In the genomic region with DNA sequence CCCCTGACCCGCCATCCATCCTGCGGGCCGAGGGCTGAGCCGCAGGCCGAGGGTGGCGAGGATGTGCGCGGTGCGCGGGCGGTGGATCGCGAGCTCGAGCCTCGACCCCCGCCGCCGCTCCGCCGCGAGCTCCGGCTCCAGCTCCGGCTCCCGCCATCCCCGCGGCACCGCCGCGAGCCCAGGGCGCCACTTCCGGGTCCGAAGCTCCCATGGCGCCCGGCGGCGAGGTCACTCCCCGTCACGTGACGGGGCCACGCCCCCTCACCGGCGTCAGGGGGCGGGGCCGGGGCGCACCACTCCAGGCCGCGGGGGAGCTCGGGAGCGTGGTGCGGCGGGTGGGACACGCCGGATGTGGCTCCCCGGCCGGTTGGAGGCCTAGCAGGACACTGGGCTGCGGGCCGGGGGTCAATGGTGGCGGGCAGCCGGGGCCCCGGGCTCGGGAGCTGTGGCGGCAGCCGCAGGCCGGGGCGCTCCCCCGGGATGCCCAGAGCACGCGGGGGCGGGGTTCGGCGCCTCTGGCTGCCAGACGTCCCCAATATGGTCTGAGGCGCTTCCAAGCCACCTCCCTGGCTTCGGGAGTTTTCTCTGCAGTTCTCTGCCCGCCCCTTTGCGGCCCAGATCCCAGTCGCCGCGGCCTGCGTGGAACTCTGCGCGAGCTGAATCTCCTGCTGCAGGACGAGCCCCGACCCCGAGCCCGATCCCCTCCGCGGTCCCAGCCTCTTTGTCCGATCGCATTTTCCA, we compare ENCODE assay signal across 8 cellular contexts. TPM values are rescaled to one million over a fixed set of nuclear protein-coding genes. Genes with fewer than 3 reads are reported as not detected.
DNase-seq lines count a peak whose midpoint lies in the region; ATAC-seq and TF ChIP-seq lines count a peak whose summit lies in the region.

A gene with protein sequence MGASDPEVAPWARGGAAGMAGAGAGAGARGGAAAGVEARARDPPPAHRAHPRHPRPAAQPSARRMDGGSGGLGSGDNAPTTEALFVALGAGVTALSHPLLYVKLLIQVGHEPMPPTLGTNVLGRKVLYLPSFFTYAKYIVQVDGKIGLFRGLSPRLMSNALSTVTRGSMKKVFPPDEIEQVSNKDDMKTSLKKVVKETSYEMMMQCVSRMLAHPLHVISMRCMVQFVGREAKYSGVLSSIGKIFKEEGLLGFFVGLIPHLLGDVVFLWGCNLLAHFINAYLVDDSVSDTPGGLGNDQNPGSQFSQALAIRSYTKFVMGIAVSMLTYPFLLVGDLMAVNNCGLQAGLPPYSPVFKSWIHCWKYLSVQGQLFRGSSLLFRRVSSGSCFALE (minus strand): TSS at position 234 of the 741 bp plus-strand sequence. CDS start 23 bp downstream, at position 211.

- H3K36me3 Mint-ChIP-seq in activated T-helper 17 cell treated with anti-CD3 and anti-CD28 coated beads, Interleukin-2, amount 50 U/mL, for 72 hours (ENCODE audit: low read depth), result peaks cover 12% of the 10 kb centered on the region
- peaks cover 4% of the 10 kb centered on the region for H3K36me3 Mint-ChIP-seq in natural killer cell treated with Interleukin-12 subunit alpha and Interleukin-12 subunit beta and Interleukin-15 and Interleukin-18, amount 100 ng/mL, for 72 hours

- peaks cover 24% of the 10 kb centered on the region for H3K4me1 ChIP-seq in KMS-11 (ENCODE audit: low read depth, poor library complexity, severe bottlenecking)

- H3K79me2 ChIP-seq in KMS-11 (ENCODE audit: insufficient read depth, low read depth), result peaks cover 44% of the 10 kb centered on the region

- H2AFZ ChIP-seq in KMS-11 (ENCODE audit: low read depth), result peak within 1 kb of the TSS; percentile 94

- peak within 1 kb of the TSS; percentile 32 for H3K4me3 ChIP-seq in KMS-11 (IDR thresholded peaks at IDR 0.05; ENCODE audit: insufficient read depth, low read depth, low read length)
- peak within 1 kb of the TSS; percentile 97 for H3K4me3 ChIP-seq in fibroblast of mammary gland (ENCODE audit: control insufficient read depth, low read depth, low read length)

- DNase-seq in Daoy (ENCODE audit: low read depth) (peak; percentile 96), RPMI7951 (ENCODE audit: low read depth) (peak; percentile 91), fibroblast of mammary gland (ENCODE audit: low read depth) (peak; percentile 82)
- DNase-seq in natural killer cell treated with Interleukin-12 subunit alpha and Interleukin-12 subunit beta and Interleukin-15 and Interleukin-18, amount 100 ng/mL, for 72 hours (ENCODE audit: low spot score), result peak; percentile 92
- DNase-seq in stimulated activated naive CD4-positive, alpha-beta T cell treated with Interleukin-2 at 50 U/mL for 16 hours (lab: John Stamatoyannopoulos, UW), result peak; percentile 76

- H3K4me2 ChIP-seq in KMS-11, result peak within 1 kb of the TSS; percentile 81

- 0 out of 2 replicates have a peak, but pooled peaks cover 6% of the 10 kb centered on the region for H4K20me1 ChIP-seq in KMS-11 (ENCODE audit: insufficient read depth)

- no peak within 1 kb of the TSS for H3K4me3 Mint-ChIP-seq in activated T-helper 17 cell treated with anti-CD3 and anti-CD28 coated beads, Interleukin-2, amount 50 U/mL, for 72 hours
- H3K4me3 Mint-ChIP-seq in natural killer cell treated with Interleukin-12 subunit alpha and Interleukin-12 subunit beta and Interleukin-15 and Interleukin-18, amount 100 ng/mL, for 72 hours, result peak within 1 kb of the TSS; percentile 99

- H3K27me3 ChIP-seq in KMS-11 (ENCODE audit: insufficient read depth, low read depth), result no peaks in the 10 kb centered on the region

- no peaks in the 10 kb centered on the region for H3K27me3 Mint-ChIP-seq in activated T-helper 17 cell treated with anti-CD3 and anti-CD28 coated beads, Interleukin-2, amount 50 U/mL, for 72 hours
- peaks cover 4 to 5% of the 10 kb centered on the region in 2 donors for H3K27me3 Mint-ChIP-seq in natural killer cell treated with Interleukin-12 subunit alpha and Interleukin-12 subunit beta and Interleukin-15 and Interleukin-18, amount 100 ng/mL, for 72 hours

- peak within 1 kb of the TSS; percentile 45 for H3K27ac ChIP-seq in KMS-11

- H3K27ac Mint-ChIP-seq in activated T-helper 17 cell treated with anti-CD3 and anti-CD28 coated beads, Interleukin-2, amount 50 U/mL, for 72 hours, result peak within 1 kb of the TSS; percentile 96
- H3K27ac Mint-ChIP-seq in natural killer cell treated with Interleukin-12 subunit alpha and Interleukin-12 subunit beta and Interleukin-15 and Interleukin-18, amount 100 ng/mL, for 72 hours, result peak within 1 kb of the TSS; percentile 90 to 96

- no peaks in the 10 kb centered on the region for H3K9me3 Mint-ChIP-seq in activated T-helper 17 cell treated with anti-CD3 and anti-CD28 coated beads, Interleukin-2, amount 50 U/mL, for 72 hours
- no peaks in the 10 kb centered on the region for H3K9me3 Mint-ChIP-seq in natural killer cell treated with Interleukin-12 subunit alpha and Interleukin-12 subunit beta and Interleukin-15 and Interleukin-18, amount 100 ng/mL, for 72 hours

- no peaks in the 10 kb centered on the region for H3K36me3 ChIP-seq in KMS-11 (ENCODE audit: insufficient read depth)

- peak; percentile 83 for ATAC-seq in GM21786 (IDR thresholded peaks at IDR 0.05; ENCODE audit: unreplicated experiment)
- ATAC-seq in activated T-helper 17 cell treated with anti-CD3 and anti-CD28 coated beads, Interleukin-2, amount 50 U/mL, for 72 hours (replicated peaks), result peak; percentile 93
- ATAC-seq in natural killer cell treated with Interleukin-12 subunit alpha and Interleukin-12 subunit beta and Interleukin-15 and Interleukin-18, amount 100 ng/mL, for 72 hours, result peak; percentile 93 to 95

- H3K9ac ChIP-seq in KMS-11, result peak within 1 kb of the TSS; percentile 93

- peaks cover 15% of the 10 kb centered on the region for H3K4me1 Mint-ChIP-seq in activated T-helper 17 cell treated with anti-CD3 and anti-CD28 coated beads, Interleukin-2, amount 50 U/mL, for 72 hours
- H3K4me1 Mint-ChIP-seq in natural killer cell treated with Interleukin-12 subunit alpha and Interleukin-12 subunit beta and Interleukin-15 and Interleukin-18, amount 100 ng/mL, for 72 hours (ENCODE audit: low read depth in 2 of 2), result peaks cover 20 to 25% of the 10 kb centered on the region in 2 donors

- TF ChIP-seq CTCF in KMS-11 (conservative IDR thresholded peaks at IDR 0.05; ENCODE audit: low read depth, low read length) (no peak), fibroblast of mammary gland (conservative IDR thresholded peaks at IDR 0.05; ENCODE audit: control insufficient read depth, insufficient read depth, low read depth, low read length) (no peak)

RNA-seq across cellular contexts. Expression of the gene that starts here (rescaled TPM):
- 279 and 292 TPM in 2 replicates for total RNA-seq in Daoy (2014; rRNA removed; shearing (Covaris generic))
- 226 and 257 TPM in 2 replicates for total RNA-seq in RPMI7951 (2014; rRNA removed; shearing (Covaris generic))
- total RNA-seq in activated T-helper 17 cell treated with anti-CD3 and anti-CD28 coated beads, Interleukin-2, amount 50 U/mL, for 72 hours, result 100 to 1,000 TPM in 1 of 2 donors, 10 to 100 TPM in 1; 97.9 to 133 TPM
- total RNA-seq in natural killer cell treated with Interleukin-12 subunit alpha and Interleukin-12 subunit beta and Interleukin-15 and Interleukin-18, amount 100 ng/mL, for 72 hours, result 100 to 1,000 TPM; 118 to 183 TPM

Comparison
In these comparisons a context has a peak if more than half of its experiments do, and no peak if none do; other contexts are left out.
1. Peak in every context shown above with its lines: DNase-seq, ATAC-seq, H3K4me3 ChIP-seq and H3K27ac ChIP-seq.